Comparison of ENCODE assay signal across 9 cellular contexts in genomic region chr13:101289764-101290163, GRCh38.
DNase-seq lines count a peak whose midpoint lies in the region; ATAC-seq and TF ChIP-seq lines count a peak whose summit lies in the region.
"Had no signal": no experiment of that assay in that cellular context is flagged by ENCODE, and none has a peak within 500 bp of the region (broad histone marks: within the 10 kb centered on the region; RNA-seq: fewer than 3 reads in every experiment).

No MANE protein-coding gene starts in this region.

- ATAC-seq in WTC11 (peak; percentile 88), GM18873 (IDR thresholded peaks at IDR 0.05; ENCODE audit: low FRiP score, unreplicated experiment) (no peak)

- no peak for TF ChIP-seq POLR2A in esophagus squamous epithelium (IDR thresholded peaks at IDR 0.05)

- CTCF ChIA-PET in WTC11 (lab: Charles Lee): interaction anchor here (0.7 to 1.0 kb wide), 2 partner anchors 87 to 145 kb away, joined by 4 to 7 read pairs; no protein-coding TSS in a partner anchor

- no peak overlapping the region for H3K27ac ChIP-seq in esophagus squamous epithelium

- no peak overlapping the region for H3K4me3 ChIP-seq in esophagus squamous epithelium

- 8 to 20% methylated on average over 5 of the region's 5 CpGs for WGBS in esophagus squamous epithelium, 2 donors

- no peaks in the 10 kb centered on the region for H3K27me3 ChIP-seq in esophagus squamous epithelium

- H3K9me3 ChIP-seq in esophagus squamous epithelium: no peaks in the 10 kb centered on the region

- H3K9me3 Mint-ChIP-seq in WTC11: peaks cover 3% of the 10 kb centered on the region; the same call in 1 of the 2 replicates
- peaks cover 0 to 5% (median 3%) of the 10 kb centered on the region in 7 donors for H3K9me3 Mint-ChIP-seq in CD14-positive monocyte
- H3K9me3 Mint-ChIP-seq: dendritic cell treated with granulocyte-macrophage colony-stimulating factor and Interleukin-4, amounts not matched to agents 40 ng/mL and 50 ng/mL, for 4 days had no signal

- H3K27ac Mint-ChIP-seq in WTC11: no peak overlapping the region
- no peak overlapping the region for H3K27ac Mint-ChIP-seq in CD14-positive monocyte
- H3K27ac Mint-ChIP-seq: dendritic cell treated with granulocyte-macrophage colony-stimulating factor and Interleukin-4, amounts not matched to agents 40 ng/mL and 50 ng/mL, for 4 days had no signal

- no peaks in the 10 kb centered on the region for H3K36me3 ChIP-seq in esophagus squamous epithelium

- H3K27me3 Mint-ChIP-seq in WTC11 (ENCODE audit: low read depth): no peaks in the 10 kb centered on the region
- H3K27me3 Mint-ChIP-seq in CD14-positive monocyte (ENCODE audit: low read depth in 3 of 3): no peaks in the 10 kb centered on the region
- H3K27me3 Mint-ChIP-seq: dendritic cell treated with granulocyte-macrophage colony-stimulating factor and Interleukin-4, amounts not matched to agents 40 ng/mL and 50 ng/mL, for 4 days had no signal

- intact Hi-C loops in esophagus squamous epithelium (cut with DNase I): no loop called here
- intact Hi-C loops in CD14-positive monocyte (cut with micrococcal nuclease): no loop called here

- TF ChIP-seq CTCF in WTC11 (IDR thresholded peaks at IDR 0.05) (no peak), esophagus squamous epithelium (IDR thresholded peaks at IDR 0.05) (no peak), CD14-positive monocyte (IDR thresholded peaks at IDR 0.05) (no peak)

- peak; percentile 96 for DNase-seq in DMS79 treated with DMSO at 0.1 percent for 48 hours (lab: John Stamatoyannopoulos, UW)
- peak; percentile 76 for DNase-seq in NCI-H1105 treated with DMSO at 0.1 percent for 48 hours (lab: John Stamatoyannopoulos, UW)
- DNase-seq in WTC11 (ENCODE audit: low spot score): peak; percentile 79
- peak; percentile 77 for DNase-seq in islet precursor cell
- no peak for DNase-seq in esophagus squamous epithelium (lab: John Stamatoyannopoulos, UW)
- DNase-seq in RPMI8226: no peak
- DNase-seq in CD14-positive monocyte (ENCODE audit: low spot score): no peak

- H3K4me1 ChIP-seq in esophagus squamous epithelium: no peaks in the 10 kb centered on the region

- H3K36me3 Mint-ChIP-seq in WTC11 (no peaks in the 10 kb centered on the region), CD14-positive monocyte (no peaks in the 10 kb centered on the region)

- H3K4me3 Mint-ChIP-seq in WTC11 (no peak overlapping the region), CD14-positive monocyte (no peak overlapping the region)
- H3K4me3 Mint-ChIP-seq: dendritic cell treated with granulocyte-macrophage colony-stimulating factor and Interleukin-4, amounts not matched to agents 40 ng/mL and 50 ng/mL, for 4 days had no signal

- H3K4me1 Mint-ChIP-seq in WTC11 (no peaks in the 10 kb centered on the region), CD14-positive monocyte (no peaks in the 10 kb centered on the region)

- POLR2A ChIA-PET in WTC11 (lab: Charles Lee): no interaction called here

TF ChIP-seq in WTC11, 78 proteins besides CTCF, POLR2A, EP300 and RAD21:
- TF ChIP-seq SMAD3 (CRISPR knock-in tag; IDR thresholded peaks at IDR 0.05; ENCODE audit: borderline replicate concordance) (no peak), MXD4 (CRISPR knock-in tag; IDR thresholded peaks at IDR 0.05; ENCODE audit: borderline replicate concordance) (no peak), TEAD4 (CRISPR knock-in tag; IDR thresholded peaks at IDR 0.05) (no peak), E2F5 (CRISPR knock-in tag; IDR thresholded peaks at IDR 0.05) (no peak), IRF1 (CRISPR knock-in tag; IDR thresholded peaks at IDR 0.05) (no peak), ZBTB21 (CRISPR knock-in tag; IDR thresholded peaks at IDR 0.05; ENCODE audit: borderline replicate concordance) (no peak), ATF2 (CRISPR knock-in tag; IDR thresholded peaks at IDR 0.05; ENCODE audit: borderline replicate concordance, low read depth) (no peak), ELF4 (CRISPR knock-in tag; IDR thresholded peaks at IDR 0.05; ENCODE audit: low read depth) (no peak)
TF ChIP-seq in WTC11: peak in this region for 0.

Comparison
In these comparisons a context has a peak if more than half of its experiments do, and no peak if none do; other contexts are left out.
1. DNase-seq: peak in DMS79 treated with DMSO at 0.1 percent for 48 hours (single experiment), NCI-H1105 treated with DMSO at 0.1 percent for 48 hours (single experiment), WTC11 (single experiment) and islet precursor cell (single experiment); none in esophagus squamous epithelium (single experiment), RPMI8226 (single experiment) and CD14-positive monocyte (single experiment).